In genomic region chr4:2792711-2793577, GRCh38 we compare ENCODE assay signal across 8 cellular contexts. TPM values are rescaled to one million over a fixed set of nuclear protein-coding genes. Genes with fewer than 3 reads are reported as not detected.
DNase-seq lines count a peak whose midpoint lies in the region; ATAC-seq, FAIRE-seq and TF ChIP-seq lines count a peak whose summit lies in the region.

A gene with protein sequence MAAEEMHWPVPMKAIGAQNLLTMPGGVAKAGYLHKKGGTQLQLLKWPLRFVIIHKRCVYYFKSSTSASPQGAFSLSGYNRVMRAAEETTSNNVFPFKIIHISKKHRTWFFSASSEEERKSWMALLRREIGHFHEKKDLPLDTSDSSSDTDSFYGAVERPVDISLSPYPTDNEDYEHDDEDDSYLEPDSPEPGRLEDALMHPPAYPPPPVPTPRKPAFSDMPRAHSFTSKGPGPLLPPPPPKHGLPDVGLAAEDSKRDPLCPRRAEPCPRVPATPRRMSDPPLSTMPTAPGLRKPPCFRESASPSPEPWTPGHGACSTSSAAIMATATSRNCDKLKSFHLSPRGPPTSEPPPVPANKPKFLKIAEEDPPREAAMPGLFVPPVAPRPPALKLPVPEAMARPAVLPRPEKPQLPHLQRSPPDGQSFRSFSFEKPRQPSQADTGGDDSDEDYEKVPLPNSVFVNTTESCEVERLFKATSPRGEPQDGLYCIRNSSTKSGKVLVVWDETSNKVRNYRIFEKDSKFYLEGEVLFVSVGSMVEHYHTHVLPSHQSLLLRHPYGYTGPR (plus strand): TSS chr4:2793085. CDS start chr4:2820618, 27,533 bp downstream.

- FAIRE-seq in bronchial epithelial cell (lab: Jason Lieb, UNC): no peak
- no peak for FAIRE-seq in small intestine (lab: Jason Lieb, UNC)

- H3K27ac ChIP-seq in DOHH2 (ENCODE audit: low read depth, low read length) (no peak within 1 kb of the TSS), small intestine (ENCODE audit: low read depth in 1 of 2, low read length in 1 of 2) (peak within 1 kb of the TSS; percentile 65 to 84)

- TF ChIP-seq CTCF in DOHH2 (IDR thresholded peaks at IDR 0.05; ENCODE audit: low read depth, low read length, poor library complexity, severe bottlenecking) (no peak), bronchial epithelial cell (IDR thresholded peaks at IDR 0.05; ENCODE audit: insufficient read depth, low read length, severe bottlenecking) (no peak)

- no peaks in the 10 kb centered on the region for H3K9me2 ChIP-seq in DOHH2 (replicated peaks; ENCODE audit: control insufficient read depth, low read length)

- no peaks in the 10 kb centered on the region for H3K79me2 ChIP-seq in DOHH2 (ENCODE audit: control insufficient read depth, low read length)

- H3K4me3 ChIP-seq in DOHH2 (ENCODE audit: low read length): no peak within 1 kb of the TSS; the same call in 1 of the 2 replicates
- H3K4me3 ChIP-seq in bronchial epithelial cell (ENCODE audit: low read depth, low read length): peak within 1 kb of the TSS; percentile 82
- peak within 1 kb of the TSS; percentile 72 to 74 for H3K4me3 ChIP-seq in small intestine (ENCODE audit: low read depth in 1 of 2, low read length in 2 of 2)

- no peaks in the 10 kb centered on the region for H3F3A ChIP-seq in DOHH2 (ENCODE audit: control insufficient read depth, insufficient read depth)

- H3K27ac Mint-ChIP-seq in T-helper 17 cell: peak within 1 kb of the TSS; percentile 78

- H4K20me1 ChIP-seq in DOHH2 (ENCODE audit: control insufficient read depth, insufficient read depth, low read depth, low read length): no peaks in the 10 kb centered on the region

- no peaks in the 10 kb centered on the region for H3K27me3 Mint-ChIP-seq in T-helper 17 cell

- H3K4me1 ChIP-seq in DOHH2 (ENCODE audit: control insufficient read depth, low read length) (peaks cover 18% of the 10 kb centered on the region), small intestine (ENCODE audit: control insufficient read depth in 2 of 2, insufficient read depth in 1 of 2, low read depth in 1 of 2, low read length in 1 of 2) (peaks cover 8 to 22% of the 10 kb centered on the region in 2 donors)

- H3K36me3 ChIP-seq in DOHH2 (ENCODE audit: control insufficient read depth, low read length) (no peaks in the 10 kb centered on the region), bronchial epithelial cell (ENCODE audit: control insufficient read depth, insufficient read depth, low read length) (peaks cover 15% of the 10 kb centered on the region), small intestine (ENCODE audit: control insufficient read depth in 2 of 2, insufficient read depth in 2 of 2, low read length in 2 of 2) (no peaks in the 10 kb centered on the region)

- peak within 1 kb of the TSS; percentile 40 for H3K4me2 ChIP-seq in DOHH2 (ENCODE audit: low read length)

- 7 to 17% (median 11%) methylated on average over 34 to 103 of the region's 103 CpGs for WGBS in small intestine, 3 donors

- H3K36me3 Mint-ChIP-seq in T-helper 17 cell (ENCODE audit: low read depth): no peaks in the 10 kb centered on the region

- no peaks in the 10 kb centered on the region for H3K9me3 ChIP-seq in DOHH2 (ENCODE audit: control insufficient read depth, insufficient read depth, low read length)
- H3K9me3 ChIP-seq in T-helper 17 cell (ENCODE audit: control insufficient read depth, low read length, poor library complexity, severe bottlenecking): no peaks in the 10 kb centered on the region
- no peaks in the 10 kb centered on the region for H3K9me3 ChIP-seq in small intestine (ENCODE audit: control insufficient read depth, low read depth)

- H3K27me3 ChIP-seq in DOHH2 (ENCODE audit: control insufficient read depth, low read length): peaks cover 45% of the 10 kb centered on the region
- no peaks in the 10 kb centered on the region for H3K27me3 ChIP-seq in bronchial epithelial cell (ENCODE audit: control insufficient read depth, insufficient read depth, low read length)
- H3K27me3 ChIP-seq in small intestine (ENCODE audit: control insufficient read depth in 2 of 2, insufficient read depth in 2 of 2, low read length in 2 of 2): no peaks in the 10 kb centered on the region

- peak within 1 kb of the TSS; percentile 87 for H3K4me3 Mint-ChIP-seq in T-helper 17 cell

- H3K4me1 Mint-ChIP-seq in T-helper 17 cell: peaks cover 42% of the 10 kb centered on the region

- peak; percentile 76 for DNase-seq in HPDE6-E6E7 (ENCODE audit: extremely low spot score)
- peak in 2 of 3 donors; percentile 66 to 68 for DNase-seq in T-helper 17 cell
- DNase-seq in bronchial epithelial cell (ENCODE audit: low read depth): peak; percentile 38
- peak; percentile 96 for DNase-seq in iPS-NIHi11 (ENCODE audit: low spot score)
- peak; percentile 73 for DNase-seq in small intestine
- no peak for DNase-seq in DMS153 (lab: John Stamatoyannopoulos, UW)
- no peak for DNase-seq in GM19240 (ENCODE audit: insufficient read length, low spot score)

- ATAC-seq in T-helper 17 cell: peak; percentile 67

RNA-seq across cellular contexts. Expression of the gene that starts here (rescaled TPM):
- total RNA-seq in T-helper 17 cell (10 to 100 TPM; 36.0 to 62.0 TPM), bronchial epithelial cell (31.1 and 86.3 TPM in 2 replicates)
- polyA plus RNA-seq in small intestine: 10 to 100 TPM in 2 of 3 donors, 1 to 10 TPM in 1; 8.9 to 33.7 (median 13.4) TPM

Comparison
In these comparisons a context has a peak if more than half of its experiments do, and no peak if none do; other contexts are left out.
1. DNase-seq: peak in HPDE6-E6E7 (single experiment), T-helper 17 cell (2 of 3), bronchial epithelial cell (single experiment), iPS-NIHi11 (single experiment) and small intestine (single experiment); none in DMS153 (single experiment) and GM19240 (single experiment).